In the genomic region with DNA sequence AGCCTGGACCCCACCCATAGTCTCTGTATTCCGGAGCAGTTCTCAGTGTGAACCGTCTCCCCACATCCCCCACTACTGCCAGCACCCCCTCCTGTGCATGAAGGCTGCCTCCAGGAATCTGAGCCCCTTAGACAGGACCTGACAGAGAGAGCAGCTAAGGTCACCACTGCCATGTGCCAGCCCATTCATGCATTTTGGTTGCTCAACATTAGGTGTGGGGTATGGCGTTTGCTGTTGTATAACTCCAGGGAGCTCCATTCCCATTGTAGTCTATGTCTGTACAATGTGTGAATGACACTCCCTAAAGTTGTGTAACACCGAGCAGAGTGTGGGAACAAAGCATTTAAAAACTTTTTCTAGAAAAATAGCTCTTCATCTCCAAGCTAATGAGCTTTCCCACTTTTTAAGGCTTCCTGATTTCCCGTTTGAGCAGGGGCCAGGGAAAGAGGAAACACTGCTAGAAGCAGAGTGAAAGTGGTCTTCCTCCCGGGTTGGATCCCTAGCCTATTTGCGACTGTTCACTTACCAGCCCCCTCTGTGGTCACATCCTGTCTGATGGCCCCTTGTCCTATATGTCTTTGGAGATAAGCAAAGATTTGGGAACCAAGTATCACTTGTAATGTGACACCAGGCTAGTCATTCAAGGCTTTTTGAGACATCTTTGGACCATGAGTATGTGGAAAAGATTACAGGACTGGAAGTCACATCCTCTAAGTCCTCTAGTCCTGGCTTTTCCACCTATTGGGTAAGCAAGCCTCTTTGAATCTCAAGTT, we compare ENCODE assay signal across 10 cellular contexts. TPM values are rescaled to one million over a fixed set of nuclear protein-coding genes. Genes with fewer than 3 reads are reported as not detected.
A peak's percentile ranks its signal among the peaks of the same experiment; 100 is the strongest.
DNase-seq lines count a peak whose midpoint lies in the region; ATAC-seq and TF ChIP-seq lines count a peak whose summit lies in the region.
"Had no signal": no experiment of that assay in that cellular context is flagged by ENCODE, and none has a peak within 500 bp of the region (broad histone marks: within the 10 kb centered on the region; RNA-seq: fewer than 3 reads in every experiment).

No MANE protein-coding gene starts in this region.

- H3K9me3 ChIP-seq in iPS-20b (ENCODE audit: insufficient read depth, low read depth, low read length) (no peaks in the 10 kb centered on the region), spleen (no peaks in the 10 kb centered on the region)

- H3K27ac ChIP-seq in iPS-20b (ENCODE audit: low read length) (no peak overlapping the region), spleen (peak overlapping the region in 7 of 8 donors; percentile 39 to 90 (median 73))

- no peaks in the 10 kb centered on the region for H3K9me3 Mint-ChIP-seq in brain
- no peaks in the 10 kb centered on the region for H3K9me3 Mint-ChIP-seq in stimulated activated memory B cell treated with anti-CD40 and anti-IgM and Interleukin-4, amounts not matched to agents 10 μg/mL and 1 μg/mL and 100 μg/mL, for 72 hours

- H3K4me3 ChIP-seq in iPS-20b (ENCODE audit: low read length) (no peak overlapping the region), spleen (no peak overlapping the region)

- H3K27me3 Mint-ChIP-seq in brain, result no peaks in the 10 kb centered on the region
- H3K27me3 Mint-ChIP-seq in stimulated activated memory B cell treated with anti-CD40 and anti-IgM and Interleukin-4, amounts not matched to agents 10 μg/mL and 1 μg/mL and 100 μg/mL, for 72 hours, result peaks cover 9% of the 10 kb centered on the region

- H3K27me3 ChIP-seq in iPS-20b (ENCODE audit: insufficient read depth, low read length), result no peaks in the 10 kb centered on the region
- peaks cover 0 to 2% (median 0%) of the 10 kb centered on the region in 7 donors for H3K27me3 ChIP-seq in spleen (replicated peaks in 1 of 7)

- ATAC-seq in HG02571 (IDR thresholded peaks at IDR 0.05; ENCODE audit: unreplicated experiment) (no peak), HG03378 (IDR thresholded peaks at IDR 0.05; ENCODE audit: unreplicated experiment) (no peak)
- no peak for ATAC-seq in stimulated activated memory B cell treated with anti-CD40 and anti-IgM and Interleukin-4, amounts not matched to agents 10 μg/mL and 1 μg/mL and 100 μg/mL, for 72 hours

- peak overlapping the region; percentile 31; the same call in 1 of the 2 replicates for H3K9ac ChIP-seq in iPS-20b (ENCODE audit: low read depth, low read length)

- intact Hi-C loops in spleen (cut with DNase I; ENCODE audit: low total_unique reads), result no loop called here

- H3K27ac Mint-ChIP-seq in brain, result peak overlapping the region; percentile 38 to 98 (median 96)
- no peak overlapping the region for H3K27ac Mint-ChIP-seq in stimulated activated memory B cell treated with anti-CD40 and anti-IgM and Interleukin-4, amounts not matched to agents 10 μg/mL and 1 μg/mL and 100 μg/mL, for 72 hours

- DNase-seq in HuH-7 (ENCODE audit: low spot score) (peak; percentile 40), spleen (no peak), DMS114 treated with DMSO at 0.1 percent for 48 hours (lab: John Stamatoyannopoulos, UW; ENCODE audit: unreplicated experiment) (no peak)
- DNase-seq: MV-4-11, RPMI8226 had no signal

- whole genome bisulfite sequencing in spleen, 5 donors, result 45 to 65% (median 46%) methylated on average over 7 of the region's 7 CpGs

- no peak for TF ChIP-seq POLR2A in spleen (IDR thresholded peaks at IDR 0.05)

- peaks cover 26% of the 10 kb centered on the region for H3K4me1 ChIP-seq in iPS-20b (ENCODE audit: insufficient read depth, low read length)
- H3K4me1 ChIP-seq in spleen, result peaks cover 7 to 78% (median 38%) of the 10 kb centered on the region in 6 donors

- H3K4me3 Mint-ChIP-seq in brain, result peak overlapping the region in 4 of 5 experiments; percentile 51 to 68 (median 54)
- no peak overlapping the region for H3K4me3 Mint-ChIP-seq in stimulated activated memory B cell treated with anti-CD40 and anti-IgM and Interleukin-4, amounts not matched to agents 10 μg/mL and 1 μg/mL and 100 μg/mL, for 72 hours

- H3K36me3 Mint-ChIP-seq in brain, result peaks cover 33% of the 10 kb centered on the region
- H3K36me3 Mint-ChIP-seq in stimulated activated memory B cell treated with anti-CD40 and anti-IgM and Interleukin-4, amounts not matched to agents 10 μg/mL and 1 μg/mL and 100 μg/mL, for 72 hours, result peaks cover 13% of the 10 kb centered on the region

- H3K4me1 Mint-ChIP-seq in brain, result peaks cover 62% of the 10 kb centered on the region
- H3K4me1 Mint-ChIP-seq in stimulated activated memory B cell treated with anti-CD40 and anti-IgM and Interleukin-4, amounts not matched to agents 10 μg/mL and 1 μg/mL and 100 μg/mL, for 72 hours, result peaks cover 53% of the 10 kb centered on the region

- peaks cover 61% of the 10 kb centered on the region for H3K36me3 ChIP-seq in iPS-20b (ENCODE audit: insufficient read depth, low read depth, low read length)
- H3K36me3 ChIP-seq in spleen, result peaks cover 0 to 18% (median 0%) of the 10 kb centered on the region in 6 donors

- TF ChIP-seq CTCF in brain (conservative IDR thresholded peaks at IDR 0.05), result no peak
- no peak for TF ChIP-seq CTCF in spleen (IDR thresholded peaks at IDR 0.05 in 8 of 11, conservative IDR thresholded peaks at IDR 0.05 in 3 of 11)

RNA-seq across cellular contexts. Expression of a gene that starts 5.9 kb away (rescaled TPM):
- 49.4 TPM for polyA plus RNA-seq in brain (ENCODE audit: insufficient read depth, low read depth, low replicate concordance)
- 10 to 100 TPM in 5 of 7 donors, 1 to 10 TPM in 2; 5.6 to 14.4 (median 12.8) TPM for total RNA-seq in spleen
- 1 to 10 TPM; 4.9 to 8.6 (median 6.7) TPM for polyA plus RNA-seq in spleen

RNA-seq across cellular contexts. Expression of a gene that starts 37.4 kb away (rescaled TPM):
- polyA plus RNA-seq in brain (ENCODE audit: insufficient read depth, low read depth, low replicate concordance) (14.7 TPM), spleen (under 1 TPM; 0.24 to 0.36 (median 0.26) TPM)
- total RNA-seq in spleen, result 1 to 10 TPM in 2 of 7 donors, under 1 TPM in 5; 0.17 to 2.4 (median 0.67) TPM

Comparison
In these comparisons a context has a peak if more than half of its experiments do, and no peak if none do; other contexts are left out.
1. RNA of a gene that starts 37.4 kb away (polyA plus RNA-seq): 14.7 TPM in brain (single experiment); 0.24 to 0.36 TPM in spleen; every median in the first group is over 10 times any median in the second.